ENCODE assay signal across 19 cellular contexts in genomic region chr7:155685791-155686160, GRCh38. TPM values are rescaled to one million over a fixed set of nuclear protein-coding genes. Genes with fewer than 3 reads are reported as not detected.
DNase-seq lines count a peak whose midpoint lies in the region; ATAC-seq and TF ChIP-seq lines count a peak whose summit lies in the region.
"Had no signal": no experiment of that assay in that cellular context is flagged by ENCODE, and none has a peak within 500 bp of the region (broad histone marks: within the 10 kb centered on the region; RNA-seq: fewer than 3 reads in every experiment).

No MANE protein-coding gene starts in this region.

- DNase-seq in natural killer cell (no peak), hepatic stellate cell (ENCODE audit: low spot score) (no peak), hepatocyte (ENCODE audit: low spot score) (no peak)
- no peak for DNase-seq in natural killer cell treated with Interleukin-12 subunit alpha and Interleukin-12 subunit beta and Interleukin-15 and Interleukin-18, amount 100 ng/mL, for 72 hours (ENCODE audit: low spot score)
- no peak for DNase-seq in activated CD8-positive, alpha-beta T cell treated with anti-CD3 and anti-CD28 coated beads for 36 hours
- DNase-seq in stimulated activated naive CD8-positive, alpha-beta T cell treated with anti-CD3 and anti-CD28 coated beads, Interleukin-15, amount 100 ng/mL, for 72 hours: no peak
- DNase-seq: amniotic stem cell, COR-L47, erythroblast, gastrocnemius medialis, NCI-H1436 treated with DMSO at 0.1 percent for 48 hours, NCI-H82, ovary, right lobe of liver, SIG-M5, T-helper 9 cell had no signal

- H3K4me1 ChIP-seq in hepatocyte (ENCODE audit: insufficient read depth): no peaks in the 10 kb centered on the region

- H3K4me3 ChIP-seq in hepatocyte: no peak overlapping the region
- H3K4me3 ChIP-seq: gastrocnemius medialis, ovary, right lobe of liver had no signal

- H3K79me2 ChIP-seq in hepatocyte: peaks cover 83% of the 10 kb centered on the region

- H4K20me1 ChIP-seq in hepatocyte (ENCODE audit: insufficient read depth, poor library complexity, severe bottlenecking): peaks cover 29% of the 10 kb centered on the region

- intact Hi-C loops in natural killer cell (cut with micrococcal nuclease): loop anchor here (5.0 kb wide), 1 partner anchor 38 kb away; no protein-coding TSS in a partner anchor
- intact Hi-C loops in activated CD8-positive, alpha-beta T cell treated with anti-CD3 and anti-CD28 coated beads for 36 hours (cut with micrococcal nuclease): no loop called here

- H3K4me1 Mint-ChIP-seq in natural killer cell: peaks cover 78 to 80% of the 10 kb centered on the region in 2 donors
- peaks cover 68 to 69% of the 10 kb centered on the region in 2 donors for H3K4me1 Mint-ChIP-seq in natural killer cell treated with Interleukin-12 subunit alpha and Interleukin-12 subunit beta and Interleukin-15 and Interleukin-18, amount 100 ng/mL, for 72 hours (ENCODE audit: low read depth in 2 of 2)
- peaks cover 80% of the 10 kb centered on the region for H3K4me1 Mint-ChIP-seq in activated CD8-positive, alpha-beta T cell treated with anti-CD3 and anti-CD28 coated beads for 36 hours (ENCODE audit: low read depth)
- peaks cover 75% of the 10 kb centered on the region for H3K4me1 Mint-ChIP-seq in stimulated activated naive CD8-positive, alpha-beta T cell treated with anti-CD3 and anti-CD28 coated beads, Interleukin-15, amount 100 ng/mL, for 72 hours

- CTCF ChIA-PET in activated CD8-positive, alpha-beta T cell treated with anti-CD3 and anti-CD28 coated beads for 36 hours (lab: Charles Lee): interaction anchor here (1.9 kb wide), 1 partner anchor 87 kb away, joined by 10 read pairs; no protein-coding TSS in a partner anchor

- H3K27me3 ChIP-seq in hepatocyte: no peaks in the 10 kb centered on the region
- H3K27me3 ChIP-seq: gastrocnemius medialis, ovary, right lobe of liver had no signal

- 98% methylated on average over 2 of the region's 2 CpGs for WGBS in hepatocyte (ENCODE audit: low lambda C conversion rate, missing lambda C conversion rate)

- peak in 2 of 3 donors; percentile 13 to 15 for ATAC-seq in natural killer cell
- ATAC-seq in natural killer cell treated with Interleukin-12 subunit alpha and Interleukin-12 subunit beta and Interleukin-15 and Interleukin-18, amount 100 ng/mL, for 72 hours: no peak
- ATAC-seq in GM21423 (IDR thresholded peaks at IDR 0.05; ENCODE audit: unreplicated experiment): peak; percentile 18
- no peak for ATAC-seq in activated CD8-positive, alpha-beta T cell treated with anti-CD3 and anti-CD28 coated beads for 36 hours
- ATAC-seq in stimulated activated naive CD8-positive, alpha-beta T cell treated with anti-CD3 and anti-CD28 coated beads, Interleukin-15, amount 100 ng/mL, for 72 hours: peak; percentile 60
- ATAC-seq in SK-N-SH treated with all-trans-retinoic acid at 6 μM for 48 hours: no peak
- ATAC-seq: gastrocnemius medialis, left lobe of liver, right lobe of liver had no signal

- TF ChIP-seq CTCF in natural killer cell (IDR thresholded peaks at IDR 0.05): no peak
- no peak for TF ChIP-seq CTCF in activated CD8-positive, alpha-beta T cell treated with anti-CD3 and anti-CD28 coated beads for 36 hours (IDR thresholded peaks at IDR 0.05)
- TF ChIP-seq CTCF in hepatocyte (IDR thresholded peaks at IDR 0.05; ENCODE audit: poor library complexity): no peak

- H3K9me3 ChIP-seq in hepatocyte (ENCODE audit: low read depth): no peaks in the 10 kb centered on the region
- H3K9me3 ChIP-seq: gastrocnemius medialis, ovary, right lobe of liver had no signal

- no peaks in the 10 kb centered on the region for H3K27me3 Mint-ChIP-seq in natural killer cell (ENCODE audit: low read depth in 2 of 2)
- H3K27me3 Mint-ChIP-seq in natural killer cell treated with Interleukin-12 subunit alpha and Interleukin-12 subunit beta and Interleukin-15 and Interleukin-18, amount 100 ng/mL, for 72 hours: no peaks in the 10 kb centered on the region
- H3K27me3 Mint-ChIP-seq in activated CD8-positive, alpha-beta T cell treated with anti-CD3 and anti-CD28 coated beads for 36 hours: no peaks in the 10 kb centered on the region
- H3K27me3 Mint-ChIP-seq in stimulated activated naive CD8-positive, alpha-beta T cell treated with anti-CD3 and anti-CD28 coated beads, Interleukin-15, amount 100 ng/mL, for 72 hours: no peaks in the 10 kb centered on the region

- no peak overlapping the region for H2AFZ ChIP-seq in hepatocyte

- no peaks in the 10 kb centered on the region for H3K9me2 ChIP-seq in hepatocyte (replicated peaks; ENCODE audit: insufficient read depth)

- peak overlapping the region; percentile 85 to 86 for H3K27ac Mint-ChIP-seq in natural killer cell
- H3K27ac Mint-ChIP-seq in natural killer cell treated with Interleukin-12 subunit alpha and Interleukin-12 subunit beta and Interleukin-15 and Interleukin-18, amount 100 ng/mL, for 72 hours: peak overlapping the region in 1 of 2 donors; percentile 66
- peak overlapping the region; percentile 71 for H3K27ac Mint-ChIP-seq in activated CD8-positive, alpha-beta T cell treated with anti-CD3 and anti-CD28 coated beads for 36 hours
- no peak overlapping the region for H3K27ac Mint-ChIP-seq in stimulated activated naive CD8-positive, alpha-beta T cell treated with anti-CD3 and anti-CD28 coated beads, Interleukin-15, amount 100 ng/mL, for 72 hours

- H3K9me3 Mint-ChIP-seq in natural killer cell: no peaks in the 10 kb centered on the region
- peaks cover 2% of the 10 kb centered on the region for H3K9me3 Mint-ChIP-seq in natural killer cell treated with Interleukin-12 subunit alpha and Interleukin-12 subunit beta and Interleukin-15 and Interleukin-18, amount 100 ng/mL, for 72 hours
- peaks cover 3% of the 10 kb centered on the region for H3K9me3 Mint-ChIP-seq in activated CD8-positive, alpha-beta T cell treated with anti-CD3 and anti-CD28 coated beads for 36 hours
- peaks cover 4 to 6% of the 10 kb centered on the region in 2 donors for H3K9me3 Mint-ChIP-seq in stimulated activated naive CD8-positive, alpha-beta T cell treated with anti-CD3 and anti-CD28 coated beads, Interleukin-15, amount 100 ng/mL, for 72 hours

- peaks cover 3% of the 10 kb centered on the region for H3K36me3 ChIP-seq in hepatocyte (replicated peaks; ENCODE audit: insufficient read depth, low read depth)
- H3K36me3 ChIP-seq: ovary had no signal

- POLR2A ChIA-PET in activated CD8-positive, alpha-beta T cell treated with anti-CD3 and anti-CD28 coated beads for 36 hours (lab: Charles Lee): interaction anchor here (1.7 kb wide), 1 partner anchor 23 kb away, joined by 4 read pairs; no protein-coding TSS in a partner anchor

- peak overlapping the region; percentile 22 for H3K4me3 Mint-ChIP-seq in natural killer cell
- no peak overlapping the region for H3K4me3 Mint-ChIP-seq in natural killer cell treated with Interleukin-12 subunit alpha and Interleukin-12 subunit beta and Interleukin-15 and Interleukin-18, amount 100 ng/mL, for 72 hours
- peak overlapping the region; percentile 30 for H3K4me3 Mint-ChIP-seq in activated CD8-positive, alpha-beta T cell treated with anti-CD3 and anti-CD28 coated beads for 36 hours
- peak overlapping the region in 1 of 2 donors; percentile 65 for H3K4me3 Mint-ChIP-seq in stimulated activated naive CD8-positive, alpha-beta T cell treated with anti-CD3 and anti-CD28 coated beads, Interleukin-15, amount 100 ng/mL, for 72 hours

- H3K27ac ChIP-seq in hepatocyte: no peak overlapping the region
- H3K27ac ChIP-seq: gastrocnemius medialis, ovary, right lobe of liver had no signal

- H3K36me3 Mint-ChIP-seq in natural killer cell: peaks cover 16% of the 10 kb centered on the region
- H3K36me3 Mint-ChIP-seq in natural killer cell treated with Interleukin-12 subunit alpha and Interleukin-12 subunit beta and Interleukin-15 and Interleukin-18, amount 100 ng/mL, for 72 hours: peaks cover 33% of the 10 kb centered on the region
- H3K36me3 Mint-ChIP-seq in activated CD8-positive, alpha-beta T cell treated with anti-CD3 and anti-CD28 coated beads for 36 hours (ENCODE audit: low read depth): peaks cover 72% of the 10 kb centered on the region

- H3K4me2 ChIP-seq in hepatocyte: no peak overlapping the region

TF ChIP-seq in SK-N-SH treated with all-trans-retinoic acid at 6 μM for 48 hours, 23 proteins besides CTCF, POLR2A, EP300 and RAD21:
- TF ChIP-seq ARNTL (CRISPR knock-in tag; IDR thresholded peaks at IDR 0.05; ENCODE audit: borderline replicate concordance, low read depth) (no peak), ZNF8 (CRISPR knock-in tag; IDR thresholded peaks at IDR 0.05) (no peak), CSDC2 (CRISPR knock-in tag; IDR thresholded peaks at IDR 0.05) (no peak), TOX (CRISPR knock-in tag; IDR thresholded peaks at IDR 0.05; ENCODE audit: borderline replicate concordance) (no peak), POU6F1 (CRISPR knock-in tag; IDR thresholded peaks at IDR 0.05; ENCODE audit: borderline replicate concordance, low read depth) (no peak), RARB (CRISPR knock-in tag; IDR thresholded peaks at IDR 0.05) (no peak), ISL1 (CRISPR knock-in tag; IDR thresholded peaks at IDR 0.05) (no peak)

RNA-seq across cellular contexts. Expression of gene RBM33, which starts 41.3 kb away (rescaled TPM):
- total RNA-seq in natural killer cell (100 to 1,000 TPM; 161 to 182 (median 182) TPM), hepatocyte (18.3 and 24.8 TPM in 2 replicates)
- 100 to 1,000 TPM in 1 of 2 donors, 10 to 100 TPM in 1; 82.3 to 128 TPM for total RNA-seq in natural killer cell treated with Interleukin-12 subunit alpha and Interleukin-12 subunit beta and Interleukin-15 and Interleukin-18, amount 100 ng/mL, for 72 hours
- total RNA-seq in activated CD8-positive, alpha-beta T cell treated with anti-CD3 and anti-CD28 coated beads for 36 hours: 10 to 100 TPM; 73.7 to 84.8 TPM
- 40.8 and 42.7 TPM in 2 replicates for polyA plus RNA-seq in hepatocyte

Comparison
In these comparisons a context has a peak if more than half of its experiments do, and no peak if none do; other contexts are left out.
1. ATAC-seq: peak in natural killer cell (2 of 3), GM21423 (single experiment) and stimulated activated naive CD8-positive, alpha-beta T cell treated with anti-CD3 and anti-CD28 coated beads, Interleukin-15, amount 100 ng/mL, for 72 hours (single experiment); none in natural killer cell treated with Interleukin-12 subunit alpha and Interleukin-12 subunit beta and Interleukin-15 and Interleukin-18, amount 100 ng/mL, for 72 hours (0 of 2), activated CD8-positive, alpha-beta T cell treated with anti-CD3 and anti-CD28 coated beads for 36 hours (single experiment) and SK-N-SH treated with all-trans-retinoic acid at 6 μM for 48 hours (single experiment).
2. H3K27ac Mint-ChIP-seq: peak in natural killer cell (2 of 2) and activated CD8-positive, alpha-beta T cell treated with anti-CD3 and anti-CD28 coated beads for 36 hours (single experiment); none in stimulated activated naive CD8-positive, alpha-beta T cell treated with anti-CD3 and anti-CD28 coated beads, Interleukin-15, amount 100 ng/mL, for 72 hours (0 of 2).